In genomic region chr7:134337980-134338379, GRCh38 we compare ENCODE assay signal across 28 cellular contexts.
"Had no signal": no experiment of that assay in that cellular context is flagged by ENCODE, and none has a peak within 500 bp of the region (broad histone marks: within the 10 kb centered on the region; RNA-seq: fewer than 3 reads in every experiment).

No MANE protein-coding gene starts in this region.

- H3K4me1 ChIP-seq: ascending aorta had no signal

- H3K9me3 ChIP-seq: ascending aorta had no signal

- H3K4me3 ChIP-seq: ascending aorta had no signal

- DNase-seq: activated B cell treated with CpG ODN at 0.5 μM for 24 hours; activated CD4-positive, alpha-beta memory T cell treated with anti-CD3 and anti-CD28 coated beads, Interleukin-2, amount 10 ng/mL, durations not matched to agents 7 days and 5 days; activated CD4-positive, alpha-beta T cell treated with anti-CD3 and anti-CD28 coated beads for 4 hours; activated CD4-positive, alpha-beta T cell treated with anti-CD3 and anti-CD28 coated beads, Interleukin-2, amount 10 ng/mL, durations not matched to agents 24 days and 14 days; activated CD4-positive, alpha-beta T cell treated with anti-CD3 and anti-CD28 coated beads, Interleukin-2, amount 50 U/mL, for 1 hour; activated CD4-positive, alpha-beta T cell treated with anti-CD3 and anti-CD28 coated beads, Interleukin-2, amount 50 U/mL, for 4 hours; activated CD4-positive, CD25-positive, alpha-beta regulatory T cell treated with anti-CD3 and anti-CD28 coated beads, Interleukin-2, amount 50 U/mL, for 72 hours; activated CD8-positive, alpha-beta memory T cell treated with anti-CD3 and anti-CD28 coated beads for 24 hours; activated CD8-positive, alpha-beta memory T cell treated with anti-CD3 and anti-CD28 coated beads, Interleukin-2, amount 10 ng/mL, durations not matched to agents 7 days and 5 days; activated CD8-positive, alpha-beta memory T cell treated with anti-CD3 and anti-CD28 coated beads, Interleukin-2, amount 50 U/mL, for 48 hours; activated CD8-positive, alpha-beta T cell treated with anti-CD3 and anti-CD28 coated beads, Interleukin-2, amount 10 ng/mL, durations not matched to agents 7 days and 5 days; activated effector memory CD4-positive, alpha-beta T cell treated with Interleukin-2 at 50 U/mL for 16 hours; activated gamma-delta T cell; activated naive CD4-positive, alpha-beta T cell treated with anti-CD3 and anti-CD28 coated beads, Interleukin-2, amount 10 ng/mL, durations not matched to agents 7 days and 5 days; activated naive CD4-positive, alpha-beta T cell treated with Interleukin-2 at 50 U/mL for 16 hours; activated naive CD8-positive, alpha-beta T cell treated with anti-CD3 and anti-CD28 coated beads, Interleukin-2, amount 10 ng/mL, durations not matched to agents 7 days and 5 days; activated naive CD8-positive, alpha-beta T cell treated with anti-CD3 and anti-CD28 coated beads, Interleukin-2, amount 50 U/mL, for 24 hours; activated T-cell treated with anti-CD3 and anti-CD28 coated beads, Interleukin-2, amount 50 U/mL, for 24 hours; activated T-cell treated with anti-CD3 and anti-CD28 coated beads, Interleukin-2, amount 50 U/mL, for 48 hours; amygdala; anterior cingulate cortex; central memory CD4-positive, alpha-beta T cell; T-helper 2 cell; T-helper 9 cell had no signal

- ATAC-seq: activated CD8-positive, alpha-beta memory T cell treated with anti-CD3 and anti-CD28 coated beads, Interleukin-2, amount 10 ng/mL, durations not matched to agents 7 days and 5 days; activated CD8-positive, alpha-beta T cell treated with anti-CD3 and anti-CD28 coated beads, Interleukin-2, amount 10 ng/mL, durations not matched to agents 7 days and 5 days; activated naive CD8-positive, alpha-beta T cell treated with anti-CD3 and anti-CD28 coated beads, Interleukin-2, amount 50 U/mL, for 24 hours had no signal

- H3K27me3 ChIP-seq: ascending aorta had no signal

- H3K27ac ChIP-seq: ascending aorta, VCaP had no signal

- FAIRE-seq: colon, TTC549 had no signal

- H3K36me3 ChIP-seq: ascending aorta had no signal
